ENCODE assay signal across 2 cellular contexts in the genomic region with DNA sequence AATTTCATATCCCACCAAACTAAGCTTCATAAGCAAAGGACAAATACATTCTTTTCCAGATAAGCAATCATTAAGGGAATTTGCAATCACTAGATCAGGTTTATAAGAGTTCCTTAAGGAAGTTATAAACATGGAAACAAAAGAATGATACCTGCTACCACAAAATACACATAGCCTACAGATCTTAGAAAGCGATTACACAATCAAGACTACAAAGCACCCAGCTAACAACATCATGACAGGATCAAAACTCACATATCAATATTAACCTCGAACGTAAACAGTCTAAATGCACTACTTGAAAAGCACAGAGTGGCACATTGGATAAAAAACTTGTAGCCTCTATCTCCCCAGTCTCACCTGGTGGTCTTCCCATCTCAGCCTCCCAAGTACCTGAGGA.
TF ChIP-seq lines count a peak whose summit lies in the region.

No MANE protein-coding gene starts in this region.

TF ChIP-seq in IMR-90, 13 proteins besides CTCF, POLR2A, EP300 and RAD21 (continued from another document):
- no peak for TF ChIP-seq MAFK (IDR thresholded peaks at IDR 0.05; ENCODE audit: low read depth, low read length)
- no peak for TF ChIP-seq CHD1 (IDR thresholded peaks at IDR 0.05; ENCODE audit: low read depth, low read length)
- peak; percentile 68 for TF ChIP-seq CEBPB (IDR thresholded peaks at IDR 0.05; ENCODE audit: low read depth, low read length)
- TF ChIP-seq RCOR1 (IDR thresholded peaks at IDR 0.05; ENCODE audit: insufficient replicate concordance, low read length), result no peak
- TF ChIP-seq, protein P1, sequence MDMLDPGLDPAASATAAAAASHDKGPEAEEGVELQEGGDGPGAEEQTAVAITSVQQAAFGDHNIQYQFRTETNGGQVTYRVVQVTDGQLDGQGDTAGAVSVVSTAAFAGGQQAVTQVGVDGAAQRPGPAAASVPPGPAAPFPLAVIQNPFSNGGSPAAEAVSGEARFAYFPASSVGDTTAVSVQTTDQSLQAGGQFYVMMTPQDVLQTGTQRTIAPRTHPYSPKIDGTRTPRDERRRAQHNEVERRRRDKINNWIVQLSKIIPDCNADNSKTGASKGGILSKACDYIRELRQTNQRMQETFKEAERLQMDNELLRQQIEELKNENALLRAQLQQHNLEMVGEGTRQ (IDR thresholded peaks at IDR 0.05; ENCODE audit: low read depth, low read length), result no peak
- no peak for TF ChIP-seq MXI1 (IDR thresholded peaks at IDR 0.05; ENCODE audit: borderline replicate concordance, low read depth, low read length)
- no peak for TF ChIP-seq NFE2L2 (IDR thresholded peaks at IDR 0.05; ENCODE audit: low read depth, low read length)
TF ChIP-seq in IMR-90: peak in this region for 1.

TF ChIP-seq in K562, 482 proteins besides CTCF, POLR2A, EP300 and RAD21 (continued from another document):
- TF ChIP-seq RB1 (IDR thresholded peaks at IDR 0.05; ENCODE audit: low read depth), result no peak
- no peak for TF ChIP-seq HIVEP1 (CRISPR knock-in tag; IDR thresholded peaks at IDR 0.05)
- no peak for TF ChIP-seq ZNF143 (CRISPR knock-in tag; IDR thresholded peaks at IDR 0.05)
- no peak for TF ChIP-seq CEBPG (CRISPR knock-in tag; IDR thresholded peaks at IDR 0.05)
- 0 out of 4 replicates have a peak, but pooled peaks of 1 of the 2 experiments have one; percentile 9 for TF ChIP-seq CEBPG (tag; conservative IDR thresholded peaks at IDR 0.05 in 1 of 2, IDR thresholded peaks at IDR 0.05 in 1 of 2)
- peak; percentile 17; the same call in 1 of the 2 replicates for TF ChIP-seq CEBPB (tag; IDR thresholded peaks at IDR 0.05)
- TF ChIP-seq DPF2 (IDR thresholded peaks at IDR 0.05), result no peak
